8 cellular contexts compared by ENCODE assay signal in the genomic region with DNA sequence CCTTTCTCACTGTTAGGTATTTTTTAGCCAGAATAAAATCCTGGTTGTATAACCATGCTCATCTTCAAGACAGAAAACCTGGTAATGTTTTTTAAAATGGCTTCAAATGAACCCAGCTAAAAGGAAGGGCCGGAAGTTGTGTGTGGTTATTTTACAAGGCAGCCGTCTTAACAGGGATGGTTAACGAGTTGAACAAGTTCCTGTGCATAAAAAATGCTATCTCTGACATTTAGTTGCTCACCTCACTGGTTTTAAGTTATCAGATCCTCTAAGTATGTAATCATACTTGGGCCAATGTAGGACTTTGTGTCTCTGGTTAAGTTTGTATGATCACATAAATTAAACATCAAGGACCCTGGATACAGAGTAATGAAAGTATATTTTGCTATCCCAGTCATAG. TPM values are rescaled to one million over a fixed set of nuclear protein-coding genes. Genes with fewer than 3 reads are reported as not detected.
DNase-seq lines count a peak whose midpoint lies in the region; ATAC-seq lines count a peak whose summit lies in the region.

No MANE protein-coding gene starts in this region.

- peaks cover 9% of the 10 kb centered on the region for H3K79me2 ChIP-seq in trophoblast cell (ENCODE audit: control insufficient read depth, insufficient read depth, low read length, poor library complexity)

- H3K4ac ChIP-seq in trophoblast cell (ENCODE audit: low read depth, low read length): no peak overlapping the region

- H3K79me1 ChIP-seq in trophoblast cell (ENCODE audit: low read length): peaks cover 11% of the 10 kb centered on the region

- H3K9me3 Mint-ChIP-seq in T-helper 1 cell treated with Interleukin-12 subunit alpha and Interleukin-12 subunit beta and Interleukin-4 antibody, amounts not matched to agents 30 μg/mL and 1 μg/mL, for 36 hours: no peaks in the 10 kb centered on the region

- H2BK120ac ChIP-seq in trophoblast cell (ENCODE audit: insufficient read depth, low read length, poor library complexity): no peak overlapping the region

- no CpG with 5 or more reads among the region's 3 CpGs for WGBS in trophoblast cell (ENCODE audit: extremely low coverage, insufficient coverage, insufficient read length)

- no peaks in the 10 kb centered on the region for H3K27me3 ChIP-seq in effector memory CD4-positive, alpha-beta T cell (replicated peaks; ENCODE audit: control insufficient read depth, insufficient read depth, low read length, poor library complexity, severe bottlenecking)
- no peaks in the 10 kb centered on the region for H3K27me3 ChIP-seq in trophoblast cell (ENCODE audit: insufficient read depth, low read length)

- peak; percentile 7 for DNase-seq in stimulated activated CD8-positive, alpha-beta memory T cell treated with anti-CD3 and anti-CD28 coated beads, Interleukin-12 subunit alpha, Interleukin-12 subunit beta, amount 100 ng/mL, for 1 hour (ENCODE audit: low read depth)
- DNase-seq in stimulated activated CD8-positive, alpha-beta memory T cell treated with anti-CD3 and anti-CD28 coated beads, Interleukin-4, amount 100 ng/mL, for 48 hours: no peak
- DNase-seq in effector memory CD4-positive, alpha-beta T cell: peak; percentile 9 to 38 (median 19)
- DNase-seq in trophoblast cell (peak; percentile 15 to 74), putamen (ENCODE audit: low spot score) (no peak), head of caudate nucleus (no peak)

- no peak overlapping the region for H3K14ac ChIP-seq in trophoblast cell (ENCODE audit: low read length)

- peak; percentile 32 for ATAC-seq in HG03354 (IDR thresholded peaks at IDR 0.05; ENCODE audit: poor library complexity, severe bottlenecking, unreplicated experiment)

- no peak overlapping the region for H2AFZ ChIP-seq in trophoblast cell (ENCODE audit: insufficient read depth, low read length, poor library complexity)

- H3K9me3 ChIP-seq in effector memory CD4-positive, alpha-beta T cell (ENCODE audit: control insufficient read depth, low read length): no peaks in the 10 kb centered on the region
- H3K9me3 ChIP-seq in trophoblast cell (ENCODE audit: insufficient read depth, low read depth, low read length): no peaks in the 10 kb centered on the region

- no peaks in the 10 kb centered on the region for H3K36me3 ChIP-seq in effector memory CD4-positive, alpha-beta T cell (ENCODE audit: control insufficient read depth, insufficient read depth, low read length)
- peaks cover 0 to 3% of the 10 kb centered on the region in 2 experiments for H3K36me3 ChIP-seq in trophoblast cell (ENCODE audit: control insufficient read depth in 1 of 2, insufficient read depth in 2 of 2, low read length in 2 of 2)

- H2BK5ac ChIP-seq in trophoblast cell (ENCODE audit: low read depth, low read length, poor library complexity): no peak overlapping the region

- H3K9ac ChIP-seq in trophoblast cell (ENCODE audit: low read length): no peak overlapping the region

- H3K4me3 ChIP-seq in effector memory CD4-positive, alpha-beta T cell (ENCODE audit: insufficient read depth, low read depth, low read length, poor library complexity, severe bottlenecking): peak overlapping the region; percentile 94
- no peak overlapping the region for H3K4me3 ChIP-seq in trophoblast cell (ENCODE audit: low read depth, low read length)

- H3K4me3 Mint-ChIP-seq in T-helper 1 cell treated with Interleukin-12 subunit alpha and Interleukin-12 subunit beta and Interleukin-4 antibody, amounts not matched to agents 30 μg/mL and 1 μg/mL, for 36 hours: peak overlapping the region; percentile 91

- intact Hi-C loops in head of caudate nucleus (cut with DNase I): no loop called here

- H3K4me1 Mint-ChIP-seq in T-helper 1 cell treated with Interleukin-12 subunit alpha and Interleukin-12 subunit beta and Interleukin-4 antibody, amounts not matched to agents 30 μg/mL and 1 μg/mL, for 36 hours (ENCODE audit: low read depth): peaks cover 30% of the 10 kb centered on the region

- peak overlapping the region; percentile 94 for H3K27ac Mint-ChIP-seq in T-helper 1 cell treated with Interleukin-12 subunit alpha and Interleukin-12 subunit beta and Interleukin-4 antibody, amounts not matched to agents 30 μg/mL and 1 μg/mL, for 36 hours

- no peak overlapping the region for H3K18ac ChIP-seq in trophoblast cell (ENCODE audit: low read length)

- no peak overlapping the region for H2AK5ac ChIP-seq in trophoblast cell (ENCODE audit: low read length)

- H3K4me2 ChIP-seq in trophoblast cell (ENCODE audit: low read length): peak overlapping the region; percentile 7

- no peak overlapping the region for H4K12ac ChIP-seq in trophoblast cell (ENCODE audit: low read depth, low read length)

- no peak overlapping the region for H4K91ac ChIP-seq in trophoblast cell (ENCODE audit: low read depth, low read length)

- no peak overlapping the region for H4K8ac ChIP-seq in trophoblast cell (ENCODE audit: low read depth, low read length)

- H3K27ac ChIP-seq in effector memory CD4-positive, alpha-beta T cell (ENCODE audit: insufficient read depth, low read length, poor library complexity, severe bottlenecking): peak overlapping the region; percentile 91
- H3K27ac ChIP-seq in trophoblast cell (ENCODE audit: low read depth, low read length): no peak overlapping the region

- peaks cover 17% of the 10 kb centered on the region for H3K4me1 ChIP-seq in effector memory CD4-positive, alpha-beta T cell (ENCODE audit: control insufficient read depth, insufficient read depth, low read length, poor library complexity, severe bottlenecking)
- H3K4me1 ChIP-seq in trophoblast cell (ENCODE audit: control insufficient read depth in 1 of 2, insufficient read depth in 2 of 2, low read length in 2 of 2): no peaks in the 10 kb centered on the region

- H3K27me3 Mint-ChIP-seq in T-helper 1 cell treated with Interleukin-12 subunit alpha and Interleukin-12 subunit beta and Interleukin-4 antibody, amounts not matched to agents 30 μg/mL and 1 μg/mL, for 36 hours (ENCODE audit: low read depth): no peaks in the 10 kb centered on the region

- H3K23ac ChIP-seq in trophoblast cell (ENCODE audit: low read length): no peak overlapping the region

- no peak overlapping the region for H2BK12ac ChIP-seq in trophoblast cell (ENCODE audit: low read length)

- peaks cover 16% of the 10 kb centered on the region for H3K36me3 Mint-ChIP-seq in T-helper 1 cell treated with Interleukin-12 subunit alpha and Interleukin-12 subunit beta and Interleukin-4 antibody, amounts not matched to agents 30 μg/mL and 1 μg/mL, for 36 hours (ENCODE audit: low read depth)

RNA-seq across cellular contexts. Expression of gene ATP11B, which starts 2.1 kb away (rescaled TPM):
- 20.9 and 21.3 TPM in 2 replicates for polyA plus RNA-seq in trophoblast cell (2013)

Comparison
In these comparisons a context has a peak if more than half of its experiments do, and no peak if none do; other contexts are left out.
1. DNase-seq: peak in stimulated activated CD8-positive, alpha-beta memory T cell treated with anti-CD3 and anti-CD28 coated beads, Interleukin-12 subunit alpha, Interleukin-12 subunit beta, amount 100 ng/mL, for 1 hour (single experiment), effector memory CD4-positive, alpha-beta T cell (3 of 3) and trophoblast cell (2 of 2); none in stimulated activated CD8-positive, alpha-beta memory T cell treated with anti-CD3 and anti-CD28 coated beads, Interleukin-4, amount 100 ng/mL, for 48 hours (single experiment), putamen (single experiment) and head of caudate nucleus (0 of 42).